Comparison of ENCODE assay signal across 1 cellular context in genomic region chr1:113913887-113914664, GRCh38.
A peak's percentile ranks its signal among the peaks of the same experiment; 100 is the strongest.
TF ChIP-seq lines count a peak whose summit lies in the region.

No MANE protein-coding gene starts in this region.

TF ChIP-seq in K562, 482 proteins besides CTCF, POLR2A, EP300 and RAD21 (continued from another document and continues in another):
- TF ChIP-seq, protein P1, sequence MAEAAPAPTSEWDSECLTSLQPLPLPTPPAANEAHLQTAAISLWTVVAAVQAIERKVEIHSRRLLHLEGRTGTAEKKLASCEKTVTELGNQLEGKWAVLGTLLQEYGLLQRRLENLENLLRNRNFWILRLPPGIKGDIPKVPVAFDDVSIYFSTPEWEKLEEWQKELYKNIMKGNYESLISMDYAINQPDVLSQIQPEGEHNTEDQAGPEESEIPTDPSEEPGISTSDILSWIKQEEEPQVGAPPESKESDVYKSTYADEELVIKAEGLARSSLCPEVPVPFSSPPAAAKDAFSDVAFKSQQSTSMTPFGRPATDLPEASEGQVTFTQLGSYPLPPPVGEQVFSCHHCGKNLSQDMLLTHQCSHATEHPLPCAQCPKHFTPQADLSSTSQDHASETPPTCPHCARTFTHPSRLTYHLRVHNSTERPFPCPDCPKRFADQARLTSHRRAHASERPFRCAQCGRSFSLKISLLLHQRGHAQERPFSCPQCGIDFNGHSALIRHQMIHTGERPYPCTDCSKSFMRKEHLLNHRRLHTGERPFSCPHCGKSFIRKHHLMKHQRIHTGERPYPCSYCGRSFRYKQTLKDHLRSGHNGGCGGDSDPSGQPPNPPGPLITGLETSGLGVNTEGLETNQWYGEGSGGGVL (CRISPR knock-in tag; IDR thresholded peaks at IDR 0.05) = no peak
- peak in 1 of 2 experiments; percentile 63; a peak in 2 of 4 replicates for TF ChIP-seq MAZ (CRISPR knock-in tag; conservative IDR thresholded peaks at IDR 0.05 in 1 of 2, IDR thresholded peaks at IDR 0.05 in 1 of 2)
- peak; percentile 100 for TF ChIP-seq STAT5A (IDR thresholded peaks at IDR 0.05; ENCODE audit: borderline replicate concordance, low read length)
- peak; percentile 98 for TF ChIP-seq GATAD2B (IDR thresholded peaks at IDR 0.05; ENCODE audit: borderline replicate concordance)
- no peak for TF ChIP-seq SRSF7 (optimal IDR thresholded peaks at IDR 0.05; ENCODE audit: low read depth, low read length)
- no peak for TF ChIP-seq THRB (CRISPR knock-in tag; conservative IDR thresholded peaks at IDR 0.05)
- TF ChIP-seq ZNF717 (CRISPR knock-in tag; IDR thresholded peaks at IDR 0.05) = no peak
- no peak for TF ChIP-seq MXD1 (CRISPR knock-in tag; IDR thresholded peaks at IDR 0.05; ENCODE audit: borderline replicate concordance, poor library complexity, severe bottlenecking)
- no peak for TF ChIP-seq ZNF444 (CRISPR knock-in tag; IDR thresholded peaks at IDR 0.05)
- TF ChIP-seq, protein P2, sequence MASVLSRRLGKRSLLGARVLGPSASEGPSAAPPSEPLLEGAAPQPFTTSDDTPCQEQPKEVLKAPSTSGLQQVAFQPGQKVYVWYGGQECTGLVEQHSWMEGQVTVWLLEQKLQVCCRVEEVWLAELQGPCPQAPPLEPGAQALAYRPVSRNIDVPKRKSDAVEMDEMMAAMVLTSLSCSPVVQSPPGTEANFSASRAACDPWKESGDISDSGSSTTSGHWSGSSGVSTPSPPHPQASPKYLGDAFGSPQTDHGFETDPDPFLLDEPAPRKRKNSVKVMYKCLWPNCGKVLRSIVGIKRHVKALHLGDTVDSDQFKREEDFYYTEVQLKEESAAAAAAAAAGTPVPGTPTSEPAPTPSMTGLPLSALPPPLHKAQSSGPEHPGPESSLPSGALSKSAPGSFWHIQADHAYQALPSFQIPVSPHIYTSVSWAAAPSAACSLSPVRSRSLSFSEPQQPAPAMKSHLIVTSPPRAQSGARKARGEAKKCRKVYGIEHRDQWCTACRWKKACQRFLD (CRISPR knock-in tag; IDR thresholded peaks at IDR 0.05) = peak; percentile 98
- TF ChIP-seq, protein P3, sequence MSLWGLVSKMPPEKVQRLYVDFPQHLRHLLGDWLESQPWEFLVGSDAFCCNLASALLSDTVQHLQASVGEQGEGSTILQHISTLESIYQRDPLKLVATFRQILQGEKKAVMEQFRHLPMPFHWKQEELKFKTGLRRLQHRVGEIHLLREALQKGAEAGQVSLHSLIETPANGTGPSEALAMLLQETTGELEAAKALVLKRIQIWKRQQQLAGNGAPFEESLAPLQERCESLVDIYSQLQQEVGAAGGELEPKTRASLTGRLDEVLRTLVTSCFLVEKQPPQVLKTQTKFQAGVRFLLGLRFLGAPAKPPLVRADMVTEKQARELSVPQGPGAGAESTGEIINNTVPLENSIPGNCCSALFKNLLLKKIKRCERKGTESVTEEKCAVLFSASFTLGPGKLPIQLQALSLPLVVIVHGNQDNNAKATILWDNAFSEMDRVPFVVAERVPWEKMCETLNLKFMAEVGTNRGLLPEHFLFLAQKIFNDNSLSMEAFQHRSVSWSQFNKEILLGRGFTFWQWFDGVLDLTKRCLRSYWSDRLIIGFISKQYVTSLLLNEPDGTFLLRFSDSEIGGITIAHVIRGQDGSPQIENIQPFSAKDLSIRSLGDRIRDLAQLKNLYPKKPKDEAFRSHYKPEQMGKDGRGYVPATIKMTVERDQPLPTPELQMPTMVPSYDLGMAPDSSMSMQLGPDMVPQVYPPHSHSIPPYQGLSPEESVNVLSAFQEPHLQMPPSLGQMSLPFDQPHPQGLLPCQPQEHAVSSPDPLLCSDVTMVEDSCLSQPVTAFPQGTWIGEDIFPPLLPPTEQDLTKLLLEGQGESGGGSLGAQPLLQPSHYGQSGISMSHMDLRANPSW (CRISPR knock-in tag; IDR thresholded peaks at IDR 0.05) = no peak
- TF ChIP-seq ZNF197 (CRISPR knock-in tag; IDR thresholded peaks at IDR 0.05; ENCODE audit: low read depth) = peak; percentile 93
- no peak; the same call in 1 of the 2 replicates for TF ChIP-seq MYBL2 (IDR thresholded peaks at IDR 0.05; ENCODE audit: low read depth)
- TF ChIP-seq MYBL2 (CRISPR knock-in tag; IDR thresholded peaks at IDR 0.05; ENCODE audit: borderline replicate concordance) = no peak
- TF ChIP-seq, protein P4, sequence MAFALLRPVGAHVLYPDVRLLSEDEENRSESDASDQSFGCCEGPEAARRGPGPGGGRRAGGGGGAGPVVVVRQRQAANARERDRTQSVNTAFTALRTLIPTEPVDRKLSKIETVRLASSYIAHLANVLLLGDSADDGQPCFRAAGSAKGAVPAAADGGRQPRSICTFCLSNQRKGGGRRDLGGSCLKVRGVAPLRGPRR (CRISPR knock-in tag; IDR thresholded peaks at IDR 0.05) = no peak
- no peak for TF ChIP-seq NELFE (IDR thresholded peaks at IDR 0.05; ENCODE audit: insufficient read depth, insufficient read length)
- TF ChIP-seq FOS (IDR thresholded peaks at IDR 0.05; ENCODE audit: extremely low read depth, insufficient read length) = no peak
- TF ChIP-seq E2F6 (IDR thresholded peaks at IDR 0.05; ENCODE audit: borderline replicate concordance in 1 of 2, extremely low read depth in 1 of 2, insufficient read depth in 1 of 2, insufficient read length in 1 of 2, low read depth in 1 of 2, low read length in 1 of 2, poor library complexity in 1 of 2, severe bottlenecking in 1 of 2) = peak; percentile 39 to 75
- no peak for TF ChIP-seq ZNF561 (CRISPR knock-in tag; conservative IDR thresholded peaks at IDR 0.05)
- 0 out of 2 replicates have a peak, but pooled peaks have one; percentile 39 for TF ChIP-seq ZKSCAN1 (IDR thresholded peaks at IDR 0.05; ENCODE audit: low read depth, low read length)
- no peak; the same call in 1 of the 2 replicates for TF ChIP-seq FOXJ2 (tag; IDR thresholded peaks at IDR 0.05)
- TF ChIP-seq COPS2 (conservative IDR thresholded peaks at IDR 0.05) = no peak
- TF ChIP-seq HOXB6 (CRISPR knock-in tag; IDR thresholded peaks at IDR 0.05; ENCODE audit: borderline replicate concordance) = no peak
- peak; percentile 81 for TF ChIP-seq MEIS2 (IDR thresholded peaks at IDR 0.05; ENCODE audit: partially characterized antibody)
- TF ChIP-seq MECOM (CRISPR knock-in tag; IDR thresholded peaks at IDR 0.05) = peak; percentile 65; the same call in 1 of the 2 replicates
- no peak for TF ChIP-seq SMARCA5 (IDR thresholded peaks at IDR 0.05)
- TF ChIP-seq NFIX (CRISPR knock-in tag; IDR thresholded peaks at IDR 0.05; ENCODE audit: low read depth) = no peak
- TF ChIP-seq ZFP91 (CRISPR knock-in tag; IDR thresholded peaks at IDR 0.05) = no peak
- no peak for TF ChIP-seq KLF1 (tag; IDR thresholded peaks at IDR 0.05)
- TF ChIP-seq CEBPG (CRISPR knock-in tag; IDR thresholded peaks at IDR 0.05) = no peak
- no peak for TF ChIP-seq CEBPG (tag; conservative IDR thresholded peaks at IDR 0.05 in 1 of 2, IDR thresholded peaks at IDR 0.05 in 1 of 2)
- TF ChIP-seq FOXA3 (CRISPR knock-in tag; conservative IDR thresholded peaks at IDR 0.05 in 1 of 2, IDR thresholded peaks at IDR 0.05 in 1 of 2) = no peak
- no peak for TF ChIP-seq ZNF436 (CRISPR knock-in tag; IDR thresholded peaks at IDR 0.05)
- no peak for TF ChIP-seq FOXA1 (IDR thresholded peaks at IDR 0.05; ENCODE audit: borderline replicate concordance)
- no peak for TF ChIP-seq KDM2B (CRISPR knock-in tag; IDR thresholded peaks at IDR 0.05)
- TF ChIP-seq ZNF23 (CRISPR knock-in tag; IDR thresholded peaks at IDR 0.05) = no peak
- no peak for TF ChIP-seq ZNF354B (CRISPR knock-in tag; IDR thresholded peaks at IDR 0.05)
- no peak for TF ChIP-seq PHF8 (IDR thresholded peaks at IDR 0.05; ENCODE audit: borderline replicate concordance, low read length)
- peak; percentile 100 for TF ChIP-seq ZEB2 (IDR thresholded peaks at IDR 0.05)
- TF ChIP-seq STAG1 (CRISPR knock-in tag; IDR thresholded peaks at IDR 0.05; ENCODE audit: borderline replicate concordance) = no peak
- peak; percentile 77 for TF ChIP-seq CREB1 (IDR thresholded peaks at IDR 0.05)
- TF ChIP-seq CREB1 (CRISPR knock-in tag; IDR thresholded peaks at IDR 0.05) = no peak; the same call in 1 of the 2 replicates
- no peak for TF ChIP-seq SMAD3 (CRISPR knock-in tag; conservative IDR thresholded peaks at IDR 0.05)
- TF ChIP-seq, protein P5, sequence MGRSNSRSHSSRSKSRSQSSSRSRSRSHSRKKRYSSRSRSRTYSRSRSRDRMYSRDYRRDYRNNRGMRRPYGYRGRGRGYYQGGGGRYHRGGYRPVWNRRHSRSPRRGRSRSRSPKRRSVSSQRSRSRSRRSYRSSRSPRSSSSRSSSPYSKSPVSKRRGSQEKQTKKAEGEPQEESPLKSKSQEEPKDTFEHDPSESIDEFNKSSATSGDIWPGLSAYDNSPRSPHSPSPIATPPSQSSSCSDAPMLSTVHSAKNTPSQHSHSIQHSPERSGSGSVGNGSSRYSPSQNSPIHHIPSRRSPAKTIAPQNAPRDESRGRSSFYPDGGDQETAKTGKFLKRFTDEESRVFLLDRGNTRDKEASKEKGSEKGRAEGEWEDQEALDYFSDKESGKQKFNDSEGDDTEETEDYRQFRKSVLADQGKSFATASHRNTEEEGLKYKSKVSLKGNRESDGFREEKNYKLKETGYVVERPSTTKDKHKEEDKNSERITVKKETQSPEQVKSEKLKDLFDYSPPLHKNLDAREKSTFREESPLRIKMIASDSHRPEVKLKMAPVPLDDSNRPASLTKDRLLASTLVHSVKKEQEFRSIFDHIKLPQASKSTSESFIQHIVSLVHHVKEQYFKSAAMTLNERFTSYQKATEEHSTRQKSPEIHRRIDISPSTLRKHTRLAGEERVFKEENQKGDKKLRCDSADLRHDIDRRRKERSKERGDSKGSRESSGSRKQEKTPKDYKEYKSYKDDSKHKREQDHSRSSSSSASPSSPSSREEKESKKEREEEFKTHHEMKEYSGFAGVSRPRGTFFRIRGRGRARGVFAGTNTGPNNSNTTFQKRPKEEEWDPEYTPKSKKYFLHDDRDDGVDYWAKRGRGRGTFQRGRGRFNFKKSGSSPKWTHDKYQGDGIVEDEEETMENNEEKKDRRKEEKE (IDR thresholded peaks at IDR 0.05; ENCODE audit: borderline replicate concordance in 1 of 2, control insufficient read depth in 1 of 2, low read depth in 2 of 2, low read length in 1 of 2) = 0 out of 4 replicates have a peak, but pooled peaks of 1 of the 2 experiments have one; percentile 47
- no peak for TF ChIP-seq CGGBP1 (CRISPR knock-in tag; IDR thresholded peaks at IDR 0.05)
- peak; percentile 99 for TF ChIP-seq PML (IDR thresholded peaks at IDR 0.05; ENCODE audit: low read length)
- no peak for TF ChIP-seq ZNF79 (CRISPR knock-in tag; IDR thresholded peaks at IDR 0.05; ENCODE audit: low read depth)
- no peak for TF ChIP-seq ZNF586 (CRISPR knock-in tag; conservative IDR thresholded peaks at IDR 0.05)
- TF ChIP-seq CHD2 (IDR thresholded peaks at IDR 0.05; ENCODE audit: low read depth, low read length) = peak; percentile 44; the same call in 1 of the 2 replicates
- TF ChIP-seq NCOR1 (IDR thresholded peaks at IDR 0.05) = peak; percentile 99
- TF ChIP-seq, protein P6, sequence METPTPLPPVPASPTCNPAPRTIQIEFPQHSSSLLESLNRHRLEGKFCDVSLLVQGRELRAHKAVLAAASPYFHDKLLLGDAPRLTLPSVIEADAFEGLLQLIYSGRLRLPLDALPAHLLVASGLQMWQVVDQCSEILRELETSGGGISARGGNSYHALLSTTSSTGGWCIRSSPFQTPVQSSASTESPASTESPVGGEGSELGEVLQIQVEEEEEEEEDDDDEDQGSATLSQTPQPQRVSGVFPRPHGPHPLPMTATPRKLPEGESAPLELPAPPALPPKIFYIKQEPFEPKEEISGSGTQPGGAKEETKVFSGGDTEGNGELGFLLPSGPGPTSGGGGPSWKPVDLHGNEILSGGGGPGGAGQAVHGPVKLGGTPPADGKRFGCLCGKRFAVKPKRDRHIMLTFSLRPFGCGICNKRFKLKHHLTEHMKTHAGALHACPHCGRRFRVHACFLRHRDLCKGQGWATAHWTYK (CRISPR knock-in tag; IDR thresholded peaks at IDR 0.05) = 0 out of 2 replicates have a peak, but pooled peaks have one; percentile 33
- TF ChIP-seq ZSCAN32 (CRISPR knock-in tag; IDR thresholded peaks at IDR 0.05) = no peak
- peak; percentile 94 for TF ChIP-seq ZNF766 (CRISPR knock-in tag; conservative IDR thresholded peaks at IDR 0.05)
- TF ChIP-seq ZNF695 (CRISPR knock-in tag; IDR thresholded peaks at IDR 0.05) = no peak
- TF ChIP-seq ZNF76 (CRISPR knock-in tag; IDR thresholded peaks at IDR 0.05; ENCODE audit: borderline replicate concordance) = no peak
- TF ChIP-seq, protein P7, sequence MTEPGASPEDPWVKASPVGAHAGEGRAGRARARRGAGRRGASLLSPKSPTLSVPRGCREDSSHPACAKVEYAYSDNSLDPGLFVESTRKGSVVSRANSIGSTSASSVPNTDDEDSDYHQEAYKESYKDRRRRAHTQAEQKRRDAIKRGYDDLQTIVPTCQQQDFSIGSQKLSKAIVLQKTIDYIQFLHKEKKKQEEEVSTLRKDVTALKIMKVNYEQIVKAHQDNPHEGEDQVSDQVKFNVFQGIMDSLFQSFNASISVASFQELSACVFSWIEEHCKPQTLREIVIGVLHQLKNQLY (CRISPR knock-in tag; conservative IDR thresholded peaks at IDR 0.05) = no peak
- TF ChIP-seq ZFP1 (CRISPR knock-in tag; IDR thresholded peaks at IDR 0.05) = no peak
